ENCODE assay signal across 8 cellular contexts in genomic region chr1:94927405-94928175, GRCh38. TPM values are rescaled to one million over a fixed set of nuclear protein-coding genes. Genes with fewer than 3 reads are reported as not detected.
DNase-seq lines count a peak whose midpoint lies in the region; ATAC-seq and TF ChIP-seq lines count a peak whose summit lies in the region.

No MANE protein-coding gene starts in this region.

- ATAC-seq in GM21360 (IDR thresholded peaks at IDR 0.05; ENCODE audit: unreplicated experiment) = peak; percentile 24
- peak; percentile 28 for ATAC-seq in memory B cell (ENCODE audit: low read depth)
- ATAC-seq in HG02798 (IDR thresholded peaks at IDR 0.05; ENCODE audit: poor library complexity, unreplicated experiment) = no peak
- ATAC-seq in HG03342 (IDR thresholded peaks at IDR 0.05; ENCODE audit: unreplicated experiment) = no peak

- TF ChIP-seq POLR2A in thyroid gland (IDR thresholded peaks at IDR 0.05) = peak in 1 of 2 donors; percentile 18

- H3K4me1 ChIP-seq in BLaER1 (peaks cover 33% of the 10 kb centered on the region), thyroid gland (peaks cover 37 to 48% of the 10 kb centered on the region in 2 donors)

- no peak for TF ChIP-seq CTCF in thyroid gland (IDR thresholded peaks at IDR 0.05)

- H3K36me3 Mint-ChIP-seq in memory B cell = no peaks in the 10 kb centered on the region

- peak overlapping the region; percentile 98 for H3K4me2 ChIP-seq in BLaER1

- no peaks in the 10 kb centered on the region for H3K9me3 ChIP-seq in BLaER1
- no peaks in the 10 kb centered on the region for H3K9me3 ChIP-seq in thyroid gland

- peaks cover 22% of the 10 kb centered on the region for H3K27me3 Mint-ChIP-seq in memory B cell

- peaks cover 32% of the 10 kb centered on the region for H4K20me1 ChIP-seq in BLaER1

- peak overlapping the region; percentile 88 for H3K4me3 Mint-ChIP-seq in memory B cell

- H3K27ac Mint-ChIP-seq in memory B cell = peak overlapping the region; percentile 89

- H3K9ac ChIP-seq in BLaER1 = peak overlapping the region; percentile 76

- intact Hi-C loops in thyroid gland (cut with DNase I) = loop anchor here (5.0 kb wide), 1 partner anchor 115 kb away; no protein-coding TSS in a partner anchor

- WGBS in thyroid gland, 2 donors = 18 to 31% methylated on average over 19 to 29 of the region's 40 CpGs

- peaks cover 21% of the 10 kb centered on the region for H3K4me1 Mint-ChIP-seq in memory B cell

- H3K4me3 ChIP-seq in BLaER1 (peak overlapping the region; percentile 79), thyroid gland (replicated peaks in 1 of 3) (peak overlapping the region; percentile 11 to 97 (median 38))

- no peaks in the 10 kb centered on the region for H3K9me3 Mint-ChIP-seq in memory B cell

- H3K27ac ChIP-seq in BLaER1 (peak overlapping the region; percentile 51), thyroid gland (peak overlapping the region; percentile 86 to 99 (median 98))

- H3K27me3 ChIP-seq in BLaER1 = peaks cover 32% of the 10 kb centered on the region
- no peaks in the 10 kb centered on the region for H3K27me3 ChIP-seq in thyroid gland

- H3K36me3 ChIP-seq in BLaER1 (peaks cover 6% of the 10 kb centered on the region; the same call in 1 of the 2 replicates), thyroid gland (no peaks in the 10 kb centered on the region)

- peak; percentile 36 for DNase-seq in NCI-H226
- peak; percentile 62 for DNase-seq in cerebellar cortex (ENCODE audit: low spot score)
- peak in 1 of 2 donors; percentile 51 for DNase-seq in memory B cell (ENCODE audit: low spot score in 2 of 2)
- DNase-seq in thyroid gland = peak in 1 of 2 donors; percentile 59

RNA-seq across cellular contexts. Expression of gene CNN3, which starts 0.7 kb away (rescaled TPM):
- 100 to 1,000 TPM; 149 to 257 (median 177) TPM for total RNA-seq in thyroid gland

Comparison
In these comparisons a context has a peak if more than half of its experiments do, and no peak if none do; other contexts are left out.
1. ATAC-seq: peak in GM21360 (single experiment) and memory B cell (single experiment); none in HG02798 (single experiment) and HG03342 (single experiment).